ENCODE assay signal across 9 cellular contexts in genomic region chr3:89098964-89099585, GRCh38. TPM values are rescaled to one million over a fixed set of nuclear protein-coding genes. Genes with fewer than 3 reads are reported as not detected.
DNase-seq lines count a peak whose midpoint lies in the region; ATAC-seq, FAIRE-seq and TF ChIP-seq lines count a peak whose summit lies in the region.
"Had no signal": no experiment of that assay in that cellular context is flagged by ENCODE, and none has a peak within 500 bp of the region (broad histone marks: within the 10 kb centered on the region; RNA-seq: fewer than 3 reads in every experiment).

No MANE protein-coding gene starts in this region.

- H3K4me1 ChIP-seq in breast epithelium: no peaks in the 10 kb centered on the region

- no peaks in the 10 kb centered on the region for H3K9me3 ChIP-seq in breast epithelium

- H3K27ac ChIP-seq in HL-60 (replicated peaks): no peak overlapping the region
- H3K27ac ChIP-seq in breast epithelium: no peak overlapping the region
- H3K27ac ChIP-seq: epithelial cell of prostate had no signal

- intact Hi-C loops in breast epithelium (cut with DNase I; ENCODE audit: low total_unique reads): no loop called here

- no peak overlapping the region for H3K4me3 Mint-ChIP-seq in activated T-cell treated with anti-CD3 and anti-CD28 coated beads, Interleukin-2, amount 50 U/mL, for 24 hours

- peaks cover 1% of the 10 kb centered on the region for H3K4me1 Mint-ChIP-seq in activated T-cell treated with anti-CD3 and anti-CD28 coated beads, Interleukin-2, amount 50 U/mL, for 24 hours (ENCODE audit: low read depth)

- no peaks in the 10 kb centered on the region for H3K9me3 Mint-ChIP-seq in activated T-cell treated with anti-CD3 and anti-CD28 coated beads, Interleukin-2, amount 50 U/mL, for 24 hours

- no peaks in the 10 kb centered on the region for H3K36me3 ChIP-seq in breast epithelium

- peak; percentile 46 for FAIRE-seq in RCC 7860 (lab: Jason Lieb, UNC)

- peak; percentile 98 for ATAC-seq in GM21576 (IDR thresholded peaks at IDR 0.05; ENCODE audit: unreplicated experiment)

- H3K4me3 ChIP-seq in HL-60 (replicated peaks; ENCODE audit: insufficient read depth, low read length): no peak overlapping the region
- H3K4me3 ChIP-seq in breast epithelium: no peak overlapping the region

- no peak for TF ChIP-seq POLR2A in breast epithelium (IDR thresholded peaks at IDR 0.05)

- H3K27me3 ChIP-seq in HL-60 (ENCODE audit: insufficient read depth, poor library complexity, severe bottlenecking) (no peaks in the 10 kb centered on the region), breast epithelium (no peaks in the 10 kb centered on the region)

- no peaks in the 10 kb centered on the region for H3K27me3 Mint-ChIP-seq in activated T-cell treated with anti-CD3 and anti-CD28 coated beads, Interleukin-2, amount 50 U/mL, for 24 hours

- peak; percentile 14 for DNase-seq in activated T-cell treated with anti-CD3 and anti-CD28 coated beads for 24 hours (ENCODE audit: low read depth)
- DNase-seq in activated T-cell treated with anti-CD3 and anti-CD28 coated beads, Interleukin-2, amount 50 U/mL, for 24 hours: no peak
- peak; percentile 5 to 34 for DNase-seq in HL-60 (ENCODE audit: low read depth in 1 of 2, low spot score in 1 of 2)
- peak; percentile 17 for DNase-seq in RCC 7860 (ENCODE audit: low spot score)
- DNase-seq in breast epithelium (ENCODE audit: low spot score in 2 of 2): no peak
- DNase-seq in left kidney (ENCODE audit: low read depth, low spot score): peak; percentile 72
- DNase-seq in superior temporal gyrus (ENCODE audit: extremely low spot score): peak; percentile 76

- no peak overlapping the region for H3K27ac Mint-ChIP-seq in activated T-cell treated with anti-CD3 and anti-CD28 coated beads, Interleukin-2, amount 50 U/mL, for 24 hours

- TF ChIP-seq CTCF in HL-60 (IDR thresholded peaks at IDR 0.05; ENCODE audit: insufficient read depth, low read length): peak; percentile 81
- peak in 2 of 3 donors; percentile 51 to 52 for TF ChIP-seq CTCF in breast epithelium (IDR thresholded peaks at IDR 0.05)

- no peaks in the 10 kb centered on the region for H3K36me3 Mint-ChIP-seq in activated T-cell treated with anti-CD3 and anti-CD28 coated beads, Interleukin-2, amount 50 U/mL, for 24 hours (ENCODE audit: low read depth)

RNA-seq across cellular contexts. Expression of gene EPHA3, which starts 8.3 kb away (rescaled TPM):
- total RNA-seq in breast epithelium: 1 to 10 TPM; 1.0 to 3.9 (median 3.7) TPM

Comparison
In these comparisons a context has a peak if more than half of its experiments do, and no peak if none do; other contexts are left out.
1. DNase-seq: peak in activated T-cell treated with anti-CD3 and anti-CD28 coated beads for 24 hours (single experiment), HL-60 (2 of 2), RCC 7860 (single experiment), left kidney (single experiment) and superior temporal gyrus (single experiment); none in activated T-cell treated with anti-CD3 and anti-CD28 coated beads, Interleukin-2, amount 50 U/mL, for 24 hours (single experiment) and breast epithelium (0 of 2).